Comparison of ENCODE assay signal across 1 cellular context in the genomic region with DNA sequence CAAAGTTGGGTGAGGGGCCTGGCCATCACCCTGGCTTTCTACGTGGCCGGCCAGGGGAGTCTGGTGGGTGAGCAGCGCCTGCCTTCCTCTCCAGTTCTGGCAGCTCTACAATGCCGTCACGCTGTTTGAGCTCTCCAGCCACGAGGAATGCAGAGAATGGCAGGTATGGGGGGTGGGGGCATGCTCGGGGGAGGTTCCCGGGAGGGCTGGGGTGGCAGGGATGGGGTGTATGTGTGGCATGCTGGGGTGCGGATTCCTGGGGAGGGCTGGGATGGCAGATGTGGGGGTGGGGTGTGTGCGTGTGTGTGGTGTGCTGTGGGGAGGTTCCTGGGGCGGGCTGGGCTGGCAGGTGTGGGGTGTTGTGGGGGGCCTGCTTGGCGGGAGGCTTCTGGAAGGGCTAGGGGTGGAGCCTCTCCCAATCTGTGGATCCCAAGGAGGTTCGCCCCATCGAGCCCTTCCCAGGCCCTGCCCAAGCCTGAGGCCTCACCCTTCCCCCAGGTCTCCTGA.
TF ChIP-seq lines count a peak whose summit lies in the region.

No MANE protein-coding gene starts in this region.

TF ChIP-seq in SK-N-SH, 30 proteins besides CTCF, POLR2A, EP300 and RAD21:
- TF ChIP-seq NFIC (IDR thresholded peaks at IDR 0.05; ENCODE audit: borderline replicate concordance): no peak
- TF ChIP-seq FOXM1 (IDR thresholded peaks at IDR 0.05; ENCODE audit: low read depth): no peak
- no peak for TF ChIP-seq IRF3 (IDR thresholded peaks at IDR 0.05; ENCODE audit: low read depth, low read length)
- TF ChIP-seq JUND (IDR thresholded peaks at IDR 0.05): no peak
- no peak for TF ChIP-seq TAF1 (IDR thresholded peaks at IDR 0.05; ENCODE audit: borderline replicate concordance, low read depth, low read length)
- TF ChIP-seq NRF1 (IDR thresholded peaks at IDR 0.05; ENCODE audit: low read depth, low read length): no peak
- TF ChIP-seq RCOR1 (IDR thresholded peaks at IDR 0.05; ENCODE audit: low read length): no peak
- TF ChIP-seq ZBTB33 (IDR thresholded peaks at IDR 0.05; ENCODE audit: borderline replicate concordance, low read depth): no peak
- TF ChIP-seq RFX5 (IDR thresholded peaks at IDR 0.05; ENCODE audit: low read length): no peak
- no peak for TF ChIP-seq MXI1 (IDR thresholded peaks at IDR 0.05; ENCODE audit: low read depth, low read length)
